Comparison of ENCODE assay signal across 13 cellular contexts in the genomic region with DNA sequence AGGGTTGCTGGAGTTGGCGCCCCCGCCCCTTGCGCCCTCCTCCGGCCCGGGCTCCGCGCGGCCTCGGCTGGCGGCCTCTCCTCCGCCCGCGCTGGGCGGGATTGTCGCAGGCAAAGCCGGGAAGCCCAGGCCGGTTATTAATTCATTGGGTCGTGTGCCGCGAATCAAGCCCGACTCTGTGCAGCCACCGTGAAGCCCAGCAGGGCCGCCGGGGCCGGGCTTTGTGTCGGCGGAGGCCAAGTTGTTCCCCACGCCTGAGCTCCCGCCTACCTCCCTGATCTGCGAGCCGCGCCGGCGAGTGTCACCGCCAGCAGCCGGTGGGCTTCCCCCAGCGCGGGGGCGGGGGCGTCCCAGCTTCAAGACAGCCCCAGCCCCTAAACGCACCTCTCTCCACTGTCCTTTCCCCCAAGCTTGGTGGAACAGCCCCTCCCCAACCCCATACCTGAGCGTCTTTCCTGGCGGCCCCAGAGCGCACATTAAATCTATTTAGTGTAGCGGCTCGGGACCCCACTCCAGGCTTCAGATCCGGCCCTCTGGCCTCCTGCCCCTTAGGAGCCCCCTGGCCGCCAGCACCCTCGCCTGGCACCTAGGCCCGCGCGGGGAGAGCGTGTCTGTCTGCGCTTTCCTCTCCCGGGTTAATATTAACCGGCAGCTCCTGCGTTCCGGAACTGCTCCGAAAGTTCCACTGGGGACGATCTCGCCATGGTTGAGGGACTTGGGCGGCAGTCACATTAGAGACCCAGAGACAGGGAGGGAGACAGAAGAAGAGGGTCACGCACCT. TPM values are rescaled to one million over a fixed set of nuclear protein-coding genes. Genes with fewer than 3 reads are reported as not detected.
DNase-seq lines count a peak whose midpoint lies in the region; ATAC-seq and TF ChIP-seq lines count a peak whose summit lies in the region.
"Had no signal": no experiment of that assay in that cellular context is flagged by ENCODE, and none has a peak within 500 bp of the region (broad histone marks: within the 10 kb centered on the region; RNA-seq: fewer than 3 reads in every experiment).

No MANE protein-coding gene starts in this region.

- no peaks in the 10 kb centered on the region for H3K36me3 ChIP-seq in thyroid gland
- H3K36me3 ChIP-seq in effector memory CD4-positive, alpha-beta T cell (ENCODE audit: control insufficient read depth, insufficient read depth, low read length) = no peaks in the 10 kb centered on the region

- ATAC-seq in activated T-cell treated with anti-CD3 and anti-CD28 coated beads, Interleukin-2, amount 50 U/mL, for 72 hours (replicated peaks in 1 of 2) = no peak
- ATAC-seq in left lobe of liver (peak; percentile 69), GM19351 (IDR thresholded peaks at IDR 0.05; ENCODE audit: unreplicated experiment) (no peak)
- ATAC-seq: naive thymus-derived CD8-positive, alpha-beta T cell had no signal

- H3K4me1 ChIP-seq in thyroid gland = peaks cover 14 to 44% of the 10 kb centered on the region in 2 donors
- H3K4me1 ChIP-seq in effector memory CD4-positive, alpha-beta T cell (ENCODE audit: control insufficient read depth, insufficient read depth, low read length, poor library complexity, severe bottlenecking) = peaks cover 23% of the 10 kb centered on the region

- TF ChIP-seq POLR2A in thyroid gland (IDR thresholded peaks at IDR 0.05) = no peak

- no peaks in the 10 kb centered on the region for H3K9me3 Mint-ChIP-seq in activated T-cell treated with anti-CD3 and anti-CD28 coated beads, Interleukin-2, amount 50 U/mL, for 72 hours
- H3K9me3 Mint-ChIP-seq: naive thymus-derived CD8-positive, alpha-beta T cell had no signal

- WGBS in thyroid gland, 2 donors = 11 to 12% methylated on average over 5 to 19 of the region's 63 CpGs

- no peaks in the 10 kb centered on the region for H3K36me3 Mint-ChIP-seq in activated T-cell treated with anti-CD3 and anti-CD28 coated beads, Interleukin-2, amount 50 U/mL, for 72 hours (ENCODE audit: insufficient read depth in 2 of 2)
- H3K36me3 Mint-ChIP-seq: CD8-positive, alpha-beta memory T cell had no signal

- no peak overlapping the region for H3K27ac Mint-ChIP-seq in activated T-cell treated with anti-CD3 and anti-CD28 coated beads, Interleukin-2, amount 50 U/mL, for 72 hours
- H3K27ac Mint-ChIP-seq: CD8-positive, alpha-beta memory T cell had no signal

- H3K27me3 Mint-ChIP-seq in activated T-cell treated with anti-CD3 and anti-CD28 coated beads, Interleukin-2, amount 50 U/mL, for 72 hours (ENCODE audit: low read depth) = peaks cover 64% of the 10 kb centered on the region

- peaks cover 19% of the 10 kb centered on the region for H3K27me3 ChIP-seq in thyroid gland
- peaks cover 73% of the 10 kb centered on the region for H3K27me3 ChIP-seq in effector memory CD4-positive, alpha-beta T cell (replicated peaks; ENCODE audit: control insufficient read depth, insufficient read depth, low read length, poor library complexity, severe bottlenecking)

- no peaks in the 10 kb centered on the region for H3K9me3 ChIP-seq in thyroid gland
- no peaks in the 10 kb centered on the region for H3K9me3 ChIP-seq in effector memory CD4-positive, alpha-beta T cell (ENCODE audit: control insufficient read depth, low read length)

- intact Hi-C loops in thyroid gland (cut with DNase I) = no loop called here

- H3K27ac ChIP-seq in VCaP (peak overlapping the region; percentile 55), thyroid gland (no peak overlapping the region)
- no peak overlapping the region for H3K27ac ChIP-seq in effector memory CD4-positive, alpha-beta T cell (ENCODE audit: insufficient read depth, low read length, poor library complexity, severe bottlenecking)

- H3K4me1 Mint-ChIP-seq in activated T-cell treated with anti-CD3 and anti-CD28 coated beads, Interleukin-2, amount 50 U/mL, for 72 hours (ENCODE audit: low read depth) = peaks cover 22% of the 10 kb centered on the region

- TF ChIP-seq CTCF in VCaP (conservative IDR thresholded peaks at IDR 0.05) (no peak), thyroid gland (IDR thresholded peaks at IDR 0.05) (no peak)

- H3K4me3 ChIP-seq in thyroid gland (replicated peaks in 1 of 3) = no peak overlapping the region
- H3K4me3 ChIP-seq in effector memory CD4-positive, alpha-beta T cell (ENCODE audit: insufficient read depth, low read depth, low read length, poor library complexity, severe bottlenecking) = no peak overlapping the region

- no peak for DNase-seq in activated T-cell treated with anti-CD3 and anti-CD28 coated beads, Interleukin-2, amount 50 U/mL, for 72 hours
- DNase-seq in activated T-cell treated with anti-CD3 and anti-CD28 coated beads for 4 hours (no peak), left lobe of liver (ENCODE audit: low spot score) (peak; percentile 86), thyroid gland (peak; percentile 35 to 43)
- no peak for DNase-seq in activated CD4-positive, CD25-positive, alpha-beta regulatory T cell (lab: John Stamatoyannopoulos, UW)
- no peak for DNase-seq in effector memory CD4-positive, alpha-beta T cell
- DNase-seq: CD8-positive, alpha-beta memory T cell; MM.1S; stimulated activated naive CD4-positive, alpha-beta T cell had no signal

- peak overlapping the region; percentile 8 to 20 for H3K4me3 Mint-ChIP-seq in activated T-cell treated with anti-CD3 and anti-CD28 coated beads, Interleukin-2, amount 50 U/mL, for 72 hours

RNA-seq across cellular contexts. Expression of gene SHH, which starts 3.5 kb away (rescaled TPM):
- under 1 TPM; 0.05 to 0.10 TPM for total RNA-seq in activated T-cell treated with anti-CD3 and anti-CD28 coated beads, Interleukin-2, amount 50 U/mL, for 72 hours
- total RNA-seq in left lobe of liver (17.1 TPM), thyroid gland (not detected)
- total RNA-seq: cardiac septum; CD8-positive, alpha-beta memory T cell; naive thymus-derived CD8-positive, alpha-beta T cell had no signal

Comparison
In these comparisons a context has a peak if more than half of its experiments do, and no peak if none do; other contexts are left out.
1. DNase-seq: peak in left lobe of liver (single experiment) and thyroid gland (2 of 2); none in activated T-cell treated with anti-CD3 and anti-CD28 coated beads, Interleukin-2, amount 50 U/mL, for 72 hours (0 of 2), activated T-cell treated with anti-CD3 and anti-CD28 coated beads for 4 hours (single experiment), activated CD4-positive, CD25-positive, alpha-beta regulatory T cell (0 of 4) and effector memory CD4-positive, alpha-beta T cell (0 of 3).
2. RNA of gene SHH, which starts 3.5 kb away (total RNA-seq): 17.1 TPM in left lobe of liver (single experiment); 0.05 to 0.10 TPM in activated T-cell treated with anti-CD3 and anti-CD28 coated beads, Interleukin-2, amount 50 U/mL, for 72 hours and not detected in thyroid gland; every median in the first group is over 10 times any median in the second.